13 cellular contexts compared by ENCODE assay signal in genomic region chr3:69241769-69242168, GRCh38.
"Had no signal": no experiment of that assay in that cellular context is flagged by ENCODE, and none has a peak within 500 bp of the region (broad histone marks: within the 10 kb centered on the region; RNA-seq: fewer than 3 reads in every experiment).

No MANE protein-coding gene starts in this region.

- H3K27me3 ChIP-seq: right lobe of liver, tibial artery had no signal

- H3K36me3 ChIP-seq: right lobe of liver, tibial artery had no signal

- H3K27me3 Mint-ChIP-seq: activated naive CD8-positive, alpha-beta T cell treated with anti-CD3 and anti-CD28 coated beads, Interleukin-2, amount 10 ng/mL, durations not matched to agents 7 days and 5 days had no signal

- H3K9me3 ChIP-seq: psoas muscle, right lobe of liver, tibial artery had no signal

- H3K9me3 Mint-ChIP-seq: activated naive CD8-positive, alpha-beta T cell treated with anti-CD3 and anti-CD28 coated beads, Interleukin-2, amount 10 ng/mL, durations not matched to agents 7 days and 5 days; endodermal cell had no signal

- H3K4me3 Mint-ChIP-seq: activated naive CD8-positive, alpha-beta T cell treated with anti-CD3 and anti-CD28 coated beads, Interleukin-2, amount 10 ng/mL, durations not matched to agents 7 days and 5 days; endodermal cell had no signal

- ATAC-seq: left colon, psoas muscle had no signal

- H3K4me1 ChIP-seq: psoas muscle had no signal

- DNase-seq: activated CD4-positive, alpha-beta T cell treated with anti-CD3 and anti-CD28 coated beads for 1 hour; activated CD4-positive, alpha-beta T cell treated with anti-CD3 and anti-CD28 coated beads, Interleukin-2, amount 50 U/mL, for 4 hours; activated naive CD4-positive, alpha-beta T cell; activated naive CD8-positive, alpha-beta T cell treated with anti-CD3 and anti-CD28 coated beads, Interleukin-2, amount 10 ng/mL, durations not matched to agents 7 days and 5 days; activated T-cell treated with anti-CD3 and anti-CD28 coated beads for 4 hours; anterior cingulate cortex; endodermal cell; left colon; psoas muscle; right lobe of liver; T-helper 9 cell; tibial artery had no signal

- H3K4me3 ChIP-seq: psoas muscle, right lobe of liver, tibial artery had no signal

- H3K27ac ChIP-seq: psoas muscle, tibial artery had no signal

- FAIRE-seq: islet of Langerhans had no signal

- H3K27ac Mint-ChIP-seq: activated naive CD8-positive, alpha-beta T cell treated with anti-CD3 and anti-CD28 coated beads, Interleukin-2, amount 10 ng/mL, durations not matched to agents 7 days and 5 days; endodermal cell had no signal

- H3K36me3 Mint-ChIP-seq: activated naive CD8-positive, alpha-beta T cell treated with anti-CD3 and anti-CD28 coated beads, Interleukin-2, amount 10 ng/mL, durations not matched to agents 7 days and 5 days had no signal
